ENCODE assay signal across 1 cellular context in the genomic region with DNA sequence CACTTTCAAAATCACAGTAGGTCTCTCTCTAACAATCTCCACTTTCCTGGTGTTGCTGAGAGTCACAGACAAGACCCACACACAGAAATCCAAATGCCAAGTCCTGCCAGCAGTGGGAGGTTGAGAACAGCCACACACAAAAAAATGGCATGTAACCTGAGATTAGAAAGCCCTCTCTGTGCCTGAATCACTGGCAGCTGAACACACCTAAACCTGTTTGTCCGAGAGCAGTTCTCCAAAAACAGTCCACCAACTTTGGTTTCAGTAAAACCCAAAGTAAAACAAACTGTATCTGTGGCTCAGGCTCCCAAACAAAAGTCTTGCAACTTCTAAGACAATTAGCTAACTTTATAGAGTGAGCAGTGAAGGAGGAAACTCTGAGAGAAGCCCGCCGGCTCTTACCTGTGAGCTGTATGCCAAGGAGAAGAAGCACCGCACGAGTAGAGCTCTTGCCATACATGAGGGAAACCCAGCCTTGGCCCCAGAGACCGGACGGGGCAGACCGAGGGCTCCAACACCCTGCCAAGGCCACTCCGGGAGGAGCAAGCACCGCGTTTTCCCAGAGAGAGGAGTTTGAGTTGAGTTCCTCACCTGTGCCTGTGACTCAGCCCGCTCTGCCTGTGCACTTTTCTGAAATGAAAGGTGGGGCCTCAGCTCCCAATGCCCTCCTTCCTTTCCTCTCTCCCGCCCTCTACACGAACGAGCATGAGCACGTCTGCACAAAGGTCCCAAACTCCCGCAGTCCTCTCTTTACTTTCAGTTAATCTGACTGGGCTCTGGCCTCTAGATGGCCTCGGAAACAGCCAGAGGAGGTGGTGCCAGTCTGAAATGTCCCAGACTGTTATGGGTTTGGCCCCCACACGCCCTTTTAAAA.
A peak's percentile ranks its signal among the peaks of the same experiment; 100 is the strongest.
TF ChIP-seq lines count a peak whose summit lies in the region.

A gene (minus strand): TSS at position 604 of the 874 bp plus-strand sequence. CDS start 144 bp downstream, at position 460.

TF ChIP-seq in HepG2, 621 proteins besides CTCF, POLR2A, EP300 and RAD21 (continued from another document and continues in another):
- TF ChIP-seq, protein P1, sequence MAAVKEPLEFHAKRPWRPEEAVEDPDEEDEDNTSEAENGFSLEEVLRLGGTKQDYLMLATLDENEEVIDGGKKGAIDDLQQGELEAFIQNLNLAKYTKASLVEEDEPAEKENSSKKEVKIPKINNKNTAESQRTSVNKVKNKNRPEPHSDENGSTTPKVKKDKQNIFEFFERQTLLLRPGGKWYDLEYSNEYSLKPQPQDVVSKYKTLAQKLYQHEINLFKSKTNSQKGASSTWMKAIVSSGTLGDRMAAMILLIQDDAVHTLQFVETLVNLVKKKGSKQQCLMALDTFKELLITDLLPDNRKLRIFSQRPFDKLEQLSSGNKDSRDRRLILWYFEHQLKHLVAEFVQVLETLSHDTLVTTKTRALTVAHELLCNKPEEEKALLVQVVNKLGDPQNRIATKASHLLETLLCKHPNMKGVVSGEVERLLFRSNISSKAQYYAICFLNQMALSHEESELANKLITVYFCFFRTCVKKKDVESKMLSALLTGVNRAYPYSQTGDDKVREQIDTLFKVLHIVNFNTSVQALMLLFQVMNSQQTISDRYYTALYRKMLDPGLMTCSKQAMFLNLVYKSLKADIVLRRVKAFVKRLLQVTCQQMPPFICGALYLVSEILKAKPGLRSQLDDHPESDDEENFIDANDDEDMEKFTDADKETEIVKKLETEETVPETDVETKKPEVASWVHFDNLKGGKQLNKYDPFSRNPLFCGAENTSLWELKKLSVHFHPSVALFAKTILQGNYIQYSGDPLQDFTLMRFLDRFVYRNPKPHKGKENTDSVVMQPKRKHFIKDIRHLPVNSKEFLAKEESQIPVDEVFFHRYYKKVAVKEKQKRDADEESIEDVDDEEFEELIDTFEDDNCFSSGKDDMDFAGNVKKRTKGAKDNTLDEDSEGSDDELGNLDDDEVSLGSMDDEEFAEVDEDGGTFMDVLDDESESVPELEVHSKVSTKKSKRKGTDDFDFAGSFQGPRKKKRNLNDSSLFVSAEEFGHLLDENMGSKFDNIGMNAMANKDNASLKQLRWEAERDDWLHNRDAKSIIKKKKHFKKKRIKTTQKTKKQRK (IDR thresholded peaks at IDR 0.05; ENCODE audit: low read length), result no peak
- TF ChIP-seq HES4 (CRISPR knock-in tag; IDR thresholded peaks at IDR 0.05; ENCODE audit: borderline replicate concordance), result no peak
- TF ChIP-seq ZKSCAN8 (CRISPR knock-in tag; IDR thresholded peaks at IDR 0.05; ENCODE audit: borderline replicate concordance), result no peak
- TF ChIP-seq MLLT10 (CRISPR knock-in tag; IDR thresholded peaks at IDR 0.05), result no peak
- no peak for TF ChIP-seq ZNF674 (CRISPR knock-in tag; IDR thresholded peaks at IDR 0.05; ENCODE audit: low read depth)
- TF ChIP-seq, protein P2, sequence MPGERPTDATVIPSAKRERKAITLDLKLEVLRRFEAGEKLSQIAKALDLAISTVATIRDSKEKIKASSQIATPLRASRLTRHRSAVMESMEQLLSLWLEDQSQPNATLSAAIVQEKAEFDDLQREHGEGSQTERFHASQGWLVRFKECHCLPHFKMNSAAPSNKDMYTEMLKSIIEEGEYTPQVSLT (CRISPR knock-in tag; IDR thresholded peaks at IDR 0.05; ENCODE audit: borderline replicate concordance, low read depth), result no peak
- TF ChIP-seq HHEX (CRISPR knock-in tag; IDR thresholded peaks at IDR 0.05), result no peak
- TF ChIP-seq CREB1 (IDR thresholded peaks at IDR 0.05), result no peak
- no peak for TF ChIP-seq CREB1 (CRISPR knock-in tag; IDR thresholded peaks at IDR 0.05)
- TF ChIP-seq, protein P3, sequence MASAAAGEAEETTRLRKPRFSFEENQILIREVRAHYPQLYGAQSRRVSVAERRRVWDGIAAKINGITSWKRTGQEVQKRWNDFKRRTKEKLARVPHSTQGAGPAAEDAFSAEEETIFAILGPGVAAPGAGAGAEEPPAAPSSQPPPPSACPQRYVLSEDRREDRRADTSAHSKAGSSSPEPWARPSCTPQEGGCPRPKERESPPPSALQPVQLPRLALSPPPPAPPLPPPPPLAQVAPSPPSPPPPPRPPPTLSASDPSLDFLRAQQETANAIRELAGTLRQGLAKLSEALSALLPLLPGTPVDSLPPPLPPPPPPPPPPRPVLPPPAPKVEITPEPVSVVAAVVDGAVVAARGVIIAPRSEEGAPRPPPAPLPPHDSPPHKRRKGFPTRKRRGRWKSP (CRISPR knock-in tag; IDR thresholded peaks at IDR 0.05), result no peak
- TF ChIP-seq SKI (IDR thresholded peaks at IDR 0.05; ENCODE audit: partially characterized antibody), result no peak
- TF ChIP-seq ATF7 (IDR thresholded peaks at IDR 0.05), result no peak
- TF ChIP-seq ATF7 (CRISPR knock-in tag; IDR thresholded peaks at IDR 0.05), result no peak
- no peak for TF ChIP-seq ZNF3 (CRISPR knock-in tag; IDR thresholded peaks at IDR 0.05)
- no peak for TF ChIP-seq ZIK1 (CRISPR knock-in tag; IDR thresholded peaks at IDR 0.05; ENCODE audit: borderline replicate concordance, low read depth)
- TF ChIP-seq, protein P4, sequence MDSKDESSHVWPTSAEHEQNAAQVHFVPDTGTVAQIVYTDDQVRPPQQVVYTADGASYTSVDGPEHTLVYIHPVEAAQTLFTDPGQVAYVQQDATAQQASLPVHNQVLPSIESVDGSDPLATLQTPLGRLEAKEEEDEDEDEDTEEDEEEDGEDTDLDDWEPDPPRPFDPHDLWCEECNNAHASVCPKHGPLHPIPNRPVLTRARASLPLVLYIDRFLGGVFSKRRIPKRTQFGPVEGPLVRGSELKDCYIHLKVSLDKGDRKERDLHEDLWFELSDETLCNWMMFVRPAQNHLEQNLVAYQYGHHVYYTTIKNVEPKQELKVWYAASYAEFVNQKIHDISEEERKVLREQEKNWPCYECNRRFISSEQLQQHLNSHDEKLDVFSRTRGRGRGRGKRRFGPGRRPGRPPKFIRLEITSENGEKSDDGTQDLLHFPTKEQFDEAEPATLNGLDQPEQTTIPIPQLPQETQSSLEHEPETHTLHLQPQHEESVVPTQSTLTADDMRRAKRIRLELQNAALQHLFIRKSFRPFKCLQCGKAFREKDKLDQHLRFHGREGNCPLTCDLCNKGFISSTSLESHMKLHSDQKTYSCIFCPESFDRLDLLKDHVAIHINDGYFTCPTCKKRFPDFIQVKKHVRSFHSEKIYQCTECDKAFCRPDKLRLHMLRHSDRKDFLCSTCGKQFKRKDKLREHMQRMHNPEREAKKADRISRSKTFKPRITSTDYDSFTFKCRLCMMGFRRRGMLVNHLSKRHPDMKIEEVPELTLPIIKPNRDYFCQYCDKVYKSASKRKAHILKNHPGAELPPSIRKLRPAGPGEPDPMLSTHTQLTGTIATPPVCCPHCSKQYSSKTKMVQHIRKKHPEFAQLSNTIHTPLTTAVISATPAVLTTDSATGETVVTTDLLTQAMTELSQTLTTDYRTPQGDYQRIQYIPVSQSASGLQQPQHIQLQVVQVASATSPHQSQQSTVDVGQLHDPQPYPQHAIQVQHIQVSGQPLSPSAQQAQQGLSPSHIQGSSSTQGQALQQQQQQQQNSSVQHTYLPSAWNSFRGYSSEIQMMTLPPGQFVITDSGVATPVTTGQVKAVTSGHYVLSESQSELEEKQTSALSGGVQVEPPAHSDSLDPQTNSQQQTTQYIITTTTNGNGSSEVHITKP (CRISPR knock-in tag; IDR thresholded peaks at IDR 0.05; ENCODE audit: low read depth), result no peak
- no peak for TF ChIP-seq ZSCAN9 (CRISPR knock-in tag; IDR thresholded peaks at IDR 0.05; ENCODE audit: borderline replicate concordance)
- TF ChIP-seq ZBTB1 (CRISPR knock-in tag; IDR thresholded peaks at IDR 0.05; ENCODE audit: borderline replicate concordance), result no peak
- TF ChIP-seq, protein P5, sequence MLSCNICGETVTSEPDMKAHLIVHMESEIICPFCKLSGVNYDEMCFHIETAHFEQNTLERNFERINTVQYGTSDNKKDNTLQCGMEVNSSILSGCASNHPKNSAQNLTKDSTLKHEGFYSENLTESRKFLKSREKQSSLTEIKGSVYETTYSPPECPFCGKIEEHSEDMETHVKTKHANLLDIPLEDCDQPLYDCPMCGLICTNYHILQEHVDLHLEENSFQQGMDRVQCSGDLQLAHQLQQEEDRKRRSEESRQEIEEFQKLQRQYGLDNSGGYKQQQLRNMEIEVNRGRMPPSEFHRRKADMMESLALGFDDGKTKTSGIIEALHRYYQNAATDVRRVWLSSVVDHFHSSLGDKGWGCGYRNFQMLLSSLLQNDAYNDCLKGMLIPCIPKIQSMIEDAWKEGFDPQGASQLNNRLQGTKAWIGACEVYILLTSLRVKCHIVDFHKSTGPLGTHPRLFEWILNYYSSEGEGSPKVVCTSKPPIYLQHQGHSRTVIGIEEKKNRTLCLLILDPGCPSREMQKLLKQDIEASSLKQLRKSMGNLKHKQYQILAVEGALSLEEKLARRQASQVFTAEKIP (CRISPR knock-in tag; IDR thresholded peaks at IDR 0.05; ENCODE audit: borderline replicate concordance), result no peak
- TF ChIP-seq, protein P6, sequence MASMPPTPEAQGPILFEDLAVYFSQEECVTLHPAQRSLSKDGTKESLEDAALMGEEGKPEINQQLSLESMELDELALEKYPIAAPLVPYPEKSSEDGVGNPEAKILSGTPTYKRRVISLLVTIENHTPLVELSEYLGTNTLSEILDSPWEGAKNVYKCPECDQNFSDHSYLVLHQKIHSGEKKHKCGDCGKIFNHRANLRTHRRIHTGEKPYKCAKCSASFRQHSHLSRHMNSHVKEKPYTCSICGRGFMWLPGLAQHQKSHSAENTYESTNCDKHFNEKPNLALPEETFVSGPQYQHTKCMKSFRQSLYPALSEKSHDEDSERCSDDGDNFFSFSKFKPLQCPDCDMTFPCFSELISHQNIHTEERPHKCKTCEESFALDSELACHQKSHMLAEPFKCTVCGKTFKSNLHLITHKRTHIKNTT (CRISPR knock-in tag; IDR thresholded peaks at IDR 0.05), result no peak
- TF ChIP-seq, protein P7, sequence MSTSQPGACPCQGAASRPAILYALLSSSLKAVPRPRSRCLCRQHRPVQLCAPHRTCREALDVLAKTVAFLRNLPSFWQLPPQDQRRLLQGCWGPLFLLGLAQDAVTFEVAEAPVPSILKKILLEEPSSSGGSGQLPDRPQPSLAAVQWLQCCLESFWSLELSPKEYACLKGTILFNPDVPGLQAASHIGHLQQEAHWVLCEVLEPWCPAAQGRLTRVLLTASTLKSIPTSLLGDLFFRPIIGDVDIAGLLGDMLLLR (CRISPR knock-in tag; IDR thresholded peaks at IDR 0.05), result no peak
- no peak for TF ChIP-seq TAF15 (IDR thresholded peaks at IDR 0.05; ENCODE audit: low read depth, low read length, poor library complexity, severe bottlenecking)
- peak; percentile 24; the same call in 1 of the 2 replicates for TF ChIP-seq ZMYM4 (CRISPR knock-in tag; IDR thresholded peaks at IDR 0.05)
- TF ChIP-seq MTA3 (CRISPR knock-in tag; IDR thresholded peaks at IDR 0.05), result no peak
- peak; percentile 81 for TF ChIP-seq ZEB1 (IDR thresholded peaks at IDR 0.05; ENCODE audit: insufficient replicate concordance, low read depth)
- TF ChIP-seq, protein P8, sequence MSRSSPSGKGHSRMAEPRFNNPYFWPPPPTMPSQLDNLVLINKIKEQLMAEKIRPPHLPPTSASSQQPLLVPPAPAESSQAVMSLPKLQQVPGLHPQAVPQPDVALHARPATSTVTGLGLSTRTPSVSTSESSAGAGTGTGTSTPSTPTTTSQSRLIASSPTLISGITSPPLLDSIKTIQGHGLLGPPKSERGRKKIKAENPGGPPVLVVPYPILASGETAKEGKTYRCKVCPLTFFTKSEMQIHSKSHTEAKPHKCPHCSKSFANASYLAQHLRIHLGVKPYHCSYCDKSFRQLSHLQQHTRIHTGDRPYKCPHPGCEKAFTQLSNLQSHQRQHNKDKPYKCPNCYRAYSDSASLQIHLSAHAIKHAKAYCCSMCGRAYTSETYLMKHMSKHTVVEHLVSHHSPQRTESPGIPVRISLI (CRISPR knock-in tag; IDR thresholded peaks at IDR 0.05; ENCODE audit: borderline replicate concordance), result no peak
- TF ChIP-seq HDAC1 (CRISPR knock-in tag; IDR thresholded peaks at IDR 0.05), result peak; percentile 24; the same call in 1 of the 2 replicates
- no peak for TF ChIP-seq ZNF205 (CRISPR knock-in tag; IDR thresholded peaks at IDR 0.05)
- peak; percentile 61; the same call in 1 of the 2 replicates for TF ChIP-seq SIN3A (IDR thresholded peaks at IDR 0.05; ENCODE audit: borderline replicate concordance, low read depth, low read length)
- peak; percentile 47; the same call in 1 of the 2 replicates for TF ChIP-seq ZFY (CRISPR knock-in tag; IDR thresholded peaks at IDR 0.05)
- TF ChIP-seq ZNF547 (CRISPR knock-in tag; IDR thresholded peaks at IDR 0.05), result no peak
- TF ChIP-seq CENPT (CRISPR knock-in tag; IDR thresholded peaks at IDR 0.05; ENCODE audit: low read depth), result no peak
- TF ChIP-seq FOXC1 (CRISPR knock-in tag; IDR thresholded peaks at IDR 0.05; ENCODE audit: borderline replicate concordance), result no peak
- TF ChIP-seq YY1 (IDR thresholded peaks at IDR 0.05; ENCODE audit: insufficient read depth, insufficient replicate concordance, low read depth, low read length), result peak; percentile 31
- no peak for TF ChIP-seq SCMH1 (CRISPR knock-in tag; IDR thresholded peaks at IDR 0.05; ENCODE audit: borderline replicate concordance)
- peak; percentile 48; the same call in 1 of the 2 replicates for TF ChIP-seq ZNF263 (CRISPR knock-in tag; IDR thresholded peaks at IDR 0.05)
- TF ChIP-seq, protein P9, sequence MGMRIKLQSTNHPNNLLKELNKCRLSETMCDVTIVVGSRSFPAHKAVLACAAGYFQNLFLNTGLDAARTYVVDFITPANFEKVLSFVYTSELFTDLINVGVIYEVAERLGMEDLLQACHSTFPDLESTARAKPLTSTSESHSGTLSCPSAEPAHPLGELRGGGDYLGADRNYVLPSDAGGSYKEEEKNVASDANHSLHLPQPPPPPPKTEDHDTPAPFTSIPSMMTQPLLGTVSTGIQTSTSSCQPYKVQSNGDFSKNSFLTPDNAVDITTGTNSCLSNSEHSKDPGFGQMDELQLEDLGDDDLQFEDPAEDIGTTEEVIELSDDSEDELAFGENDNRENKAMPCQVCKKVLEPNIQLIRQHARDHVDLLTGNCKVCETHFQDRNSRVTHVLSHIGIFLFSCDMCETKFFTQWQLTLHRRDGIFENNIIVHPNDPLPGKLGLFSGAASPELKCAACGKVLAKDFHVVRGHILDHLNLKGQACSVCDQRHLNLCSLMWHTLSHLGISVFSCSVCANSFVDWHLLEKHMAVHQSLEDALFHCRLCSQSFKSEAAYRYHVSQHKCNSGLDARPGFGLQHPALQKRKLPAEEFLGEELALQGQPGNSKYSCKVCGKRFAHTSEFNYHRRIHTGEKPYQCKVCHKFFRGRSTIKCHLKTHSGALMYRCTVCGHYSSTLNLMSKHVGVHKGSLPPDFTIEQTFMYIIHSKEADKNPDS (CRISPR knock-in tag; IDR thresholded peaks at IDR 0.05), result no peak
- TF ChIP-seq ZNF484 (CRISPR knock-in tag; IDR thresholded peaks at IDR 0.05; ENCODE audit: borderline replicate concordance, low read depth), result no peak
- no peak for TF ChIP-seq KDM5A (IDR thresholded peaks at IDR 0.05; ENCODE audit: borderline replicate concordance, low read length)
- TF ChIP-seq ZNF431 (CRISPR knock-in tag; IDR thresholded peaks at IDR 0.05; ENCODE audit: borderline replicate concordance, low read depth), result peak; percentile 99
- no peak for TF ChIP-seq FOXA3 (CRISPR knock-in tag; IDR thresholded peaks at IDR 0.05)
- no peak for TF ChIP-seq NPAS2 (CRISPR knock-in tag; IDR thresholded peaks at IDR 0.05; ENCODE audit: borderline replicate concordance)
- TF ChIP-seq NKX3-1 (CRISPR knock-in tag; IDR thresholded peaks at IDR 0.05), result no peak
- no peak for TF ChIP-seq ZFP41 (CRISPR knock-in tag; IDR thresholded peaks at IDR 0.05; ENCODE audit: borderline replicate concordance)
- no peak for TF ChIP-seq RAD51 (IDR thresholded peaks at IDR 0.05; ENCODE audit: borderline replicate concordance)
- no peak for TF ChIP-seq NRL (CRISPR knock-in tag; IDR thresholded peaks at IDR 0.05; ENCODE audit: borderline replicate concordance)
- no peak for TF ChIP-seq ZFP82 (CRISPR knock-in tag; IDR thresholded peaks at IDR 0.05; ENCODE audit: borderline replicate concordance)
- no peak for TF ChIP-seq SNAI1 (CRISPR knock-in tag; IDR thresholded peaks at IDR 0.05; ENCODE audit: borderline replicate concordance)
- TF ChIP-seq HNRNPL (IDR thresholded peaks at IDR 0.05; ENCODE audit: low read depth, low read length), result no peak
- TF ChIP-seq ZNF777 (CRISPR knock-in tag; IDR thresholded peaks at IDR 0.05), result peak; percentile 31
